In the genomic region with DNA sequence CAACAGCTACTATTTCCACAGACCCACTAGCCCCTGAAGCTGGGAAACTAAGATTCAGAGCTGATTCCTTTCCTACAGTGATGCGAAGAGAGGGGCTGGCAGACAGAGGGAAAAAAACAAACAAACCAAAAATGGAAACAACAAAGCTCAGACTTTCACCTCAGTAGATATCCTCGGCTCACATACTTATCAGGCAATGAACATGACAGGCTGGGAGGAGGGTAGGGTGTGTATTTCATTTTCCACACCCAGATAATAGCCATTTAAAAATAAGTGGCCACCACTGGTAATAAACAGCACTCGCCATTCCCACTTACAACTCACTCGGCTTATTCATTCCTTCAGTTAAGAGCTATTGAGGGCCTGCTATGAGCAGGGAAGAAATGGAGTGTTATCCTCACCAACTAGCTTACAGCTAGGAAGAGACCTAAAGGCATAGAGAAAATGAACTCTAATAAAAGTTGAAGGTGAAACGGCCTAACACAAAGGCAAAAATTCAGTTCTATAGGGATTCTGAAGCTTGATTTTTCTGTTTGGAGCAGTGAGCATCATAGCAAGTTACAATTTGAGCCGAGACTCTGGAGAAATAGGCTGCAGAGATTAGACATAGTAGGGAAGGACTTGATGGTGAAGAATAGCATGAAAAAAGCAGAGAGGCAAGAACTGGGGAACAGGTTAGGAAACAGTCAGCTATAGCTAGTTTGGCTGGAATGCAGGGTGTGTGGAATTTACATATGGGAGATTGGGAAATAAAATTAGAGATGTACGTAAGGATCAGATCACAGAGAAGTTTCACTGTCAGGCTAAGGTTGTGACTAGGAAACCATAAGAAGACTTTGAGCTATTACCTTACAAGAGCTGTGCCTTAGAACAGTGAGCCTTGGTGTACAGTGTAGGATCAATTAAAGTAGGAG, we compare ENCODE assay signal across 1 cellular context.
A peak's percentile ranks its signal among the peaks of the same experiment; 100 is the strongest.
TF ChIP-seq lines count a peak whose summit lies in the region.

No MANE protein-coding gene starts in this region.

TF ChIP-seq in HepG2, 621 proteins besides CTCF, POLR2A, EP300 and RAD21 (continued from another document and continues in another):
- TF ChIP-seq, protein P1, sequence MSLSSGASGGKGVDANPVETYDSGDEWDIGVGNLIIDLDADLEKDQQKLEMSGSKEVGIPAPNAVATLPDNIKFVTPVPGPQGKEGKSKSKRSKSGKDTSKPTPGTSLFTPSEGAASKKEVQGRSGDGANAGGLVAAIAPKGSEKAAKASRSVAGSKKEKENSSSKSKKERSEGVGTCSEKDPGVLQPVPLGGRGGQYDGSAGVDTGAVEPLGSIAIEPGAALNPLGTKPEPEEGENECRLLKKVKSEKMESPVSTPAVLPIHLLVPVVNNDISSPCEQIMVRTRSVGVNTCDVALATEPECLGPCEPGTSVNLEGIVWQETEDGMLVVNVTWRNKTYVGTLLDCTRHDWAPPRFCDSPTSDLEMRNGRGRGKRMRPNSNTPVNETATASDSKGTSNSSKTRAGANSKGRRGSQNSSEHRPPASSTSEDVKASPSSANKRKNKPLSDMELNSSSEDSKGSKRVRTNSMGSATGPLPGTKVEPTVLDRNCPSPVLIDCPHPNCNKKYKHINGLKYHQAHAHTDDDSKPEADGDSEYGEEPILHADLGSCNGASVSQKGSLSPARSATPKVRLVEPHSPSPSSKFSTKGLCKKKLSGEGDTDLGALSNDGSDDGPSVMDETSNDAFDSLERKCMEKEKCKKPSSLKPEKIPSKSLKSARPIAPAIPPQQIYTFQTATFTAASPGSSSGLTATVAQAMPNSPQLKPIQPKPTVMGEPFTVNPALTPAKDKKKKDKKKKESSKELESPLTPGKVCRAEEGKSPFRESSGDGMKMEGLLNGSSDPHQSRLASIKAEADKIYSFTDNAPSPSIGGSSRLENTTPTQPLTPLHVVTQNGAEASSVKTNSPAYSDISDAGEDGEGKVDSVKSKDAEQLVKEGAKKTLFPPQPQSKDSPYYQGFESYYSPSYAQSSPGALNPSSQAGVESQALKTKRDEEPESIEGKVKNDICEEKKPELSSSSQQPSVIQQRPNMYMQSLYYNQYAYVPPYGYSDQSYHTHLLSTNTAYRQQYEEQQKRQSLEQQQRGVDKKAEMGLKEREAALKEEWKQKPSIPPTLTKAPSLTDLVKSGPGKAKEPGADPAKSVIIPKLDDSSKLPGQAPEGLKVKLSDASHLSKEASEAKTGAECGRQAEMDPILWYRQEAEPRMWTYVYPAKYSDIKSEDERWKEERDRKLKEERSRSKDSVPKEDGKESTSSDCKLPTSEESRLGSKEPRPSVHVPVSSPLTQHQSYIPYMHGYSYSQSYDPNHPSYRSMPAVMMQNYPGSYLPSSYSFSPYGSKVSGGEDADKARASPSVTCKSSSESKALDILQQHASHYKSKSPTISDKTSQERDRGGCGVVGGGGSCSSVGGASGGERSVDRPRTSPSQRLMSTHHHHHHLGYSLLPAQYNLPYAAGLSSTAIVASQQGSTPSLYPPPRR (CRISPR knock-in tag; IDR thresholded peaks at IDR 0.05; ENCODE audit: borderline replicate concordance), result peak; percentile 50; the same call in 1 of the 2 replicates
- TF ChIP-seq, protein P2, sequence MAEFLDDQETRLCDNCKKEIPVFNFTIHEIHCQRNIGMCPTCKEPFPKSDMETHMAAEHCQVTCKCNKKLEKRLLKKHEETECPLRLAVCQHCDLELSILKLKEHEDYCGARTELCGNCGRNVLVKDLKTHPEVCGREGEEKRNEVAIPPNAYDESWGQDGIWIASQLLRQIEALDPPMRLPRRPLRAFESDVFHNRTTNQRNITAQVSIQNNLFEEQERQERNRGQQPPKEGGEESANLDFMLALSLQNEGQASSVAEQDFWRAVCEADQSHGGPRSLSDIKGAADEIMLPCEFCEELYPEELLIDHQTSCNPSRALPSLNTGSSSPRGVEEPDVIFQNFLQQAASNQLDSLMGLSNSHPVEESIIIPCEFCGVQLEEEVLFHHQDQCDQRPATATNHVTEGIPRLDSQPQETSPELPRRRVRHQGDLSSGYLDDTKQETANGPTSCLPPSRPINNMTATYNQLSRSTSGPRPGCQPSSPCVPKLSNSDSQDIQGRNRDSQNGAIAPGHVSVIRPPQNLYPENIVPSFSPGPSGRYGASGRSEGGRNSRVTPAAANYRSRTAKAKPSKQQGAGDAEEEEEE (CRISPR knock-in tag; IDR thresholded peaks at IDR 0.05; ENCODE audit: borderline replicate concordance), result no peak
- TF ChIP-seq BCL6 (CRISPR knock-in tag; IDR thresholded peaks at IDR 0.05), result peak; percentile 60
- no peak; the same call in 1 of the 2 replicates for TF ChIP-seq JUNB (CRISPR knock-in tag; IDR thresholded peaks at IDR 0.05; ENCODE audit: borderline replicate concordance)
- TF ChIP-seq, protein P3, sequence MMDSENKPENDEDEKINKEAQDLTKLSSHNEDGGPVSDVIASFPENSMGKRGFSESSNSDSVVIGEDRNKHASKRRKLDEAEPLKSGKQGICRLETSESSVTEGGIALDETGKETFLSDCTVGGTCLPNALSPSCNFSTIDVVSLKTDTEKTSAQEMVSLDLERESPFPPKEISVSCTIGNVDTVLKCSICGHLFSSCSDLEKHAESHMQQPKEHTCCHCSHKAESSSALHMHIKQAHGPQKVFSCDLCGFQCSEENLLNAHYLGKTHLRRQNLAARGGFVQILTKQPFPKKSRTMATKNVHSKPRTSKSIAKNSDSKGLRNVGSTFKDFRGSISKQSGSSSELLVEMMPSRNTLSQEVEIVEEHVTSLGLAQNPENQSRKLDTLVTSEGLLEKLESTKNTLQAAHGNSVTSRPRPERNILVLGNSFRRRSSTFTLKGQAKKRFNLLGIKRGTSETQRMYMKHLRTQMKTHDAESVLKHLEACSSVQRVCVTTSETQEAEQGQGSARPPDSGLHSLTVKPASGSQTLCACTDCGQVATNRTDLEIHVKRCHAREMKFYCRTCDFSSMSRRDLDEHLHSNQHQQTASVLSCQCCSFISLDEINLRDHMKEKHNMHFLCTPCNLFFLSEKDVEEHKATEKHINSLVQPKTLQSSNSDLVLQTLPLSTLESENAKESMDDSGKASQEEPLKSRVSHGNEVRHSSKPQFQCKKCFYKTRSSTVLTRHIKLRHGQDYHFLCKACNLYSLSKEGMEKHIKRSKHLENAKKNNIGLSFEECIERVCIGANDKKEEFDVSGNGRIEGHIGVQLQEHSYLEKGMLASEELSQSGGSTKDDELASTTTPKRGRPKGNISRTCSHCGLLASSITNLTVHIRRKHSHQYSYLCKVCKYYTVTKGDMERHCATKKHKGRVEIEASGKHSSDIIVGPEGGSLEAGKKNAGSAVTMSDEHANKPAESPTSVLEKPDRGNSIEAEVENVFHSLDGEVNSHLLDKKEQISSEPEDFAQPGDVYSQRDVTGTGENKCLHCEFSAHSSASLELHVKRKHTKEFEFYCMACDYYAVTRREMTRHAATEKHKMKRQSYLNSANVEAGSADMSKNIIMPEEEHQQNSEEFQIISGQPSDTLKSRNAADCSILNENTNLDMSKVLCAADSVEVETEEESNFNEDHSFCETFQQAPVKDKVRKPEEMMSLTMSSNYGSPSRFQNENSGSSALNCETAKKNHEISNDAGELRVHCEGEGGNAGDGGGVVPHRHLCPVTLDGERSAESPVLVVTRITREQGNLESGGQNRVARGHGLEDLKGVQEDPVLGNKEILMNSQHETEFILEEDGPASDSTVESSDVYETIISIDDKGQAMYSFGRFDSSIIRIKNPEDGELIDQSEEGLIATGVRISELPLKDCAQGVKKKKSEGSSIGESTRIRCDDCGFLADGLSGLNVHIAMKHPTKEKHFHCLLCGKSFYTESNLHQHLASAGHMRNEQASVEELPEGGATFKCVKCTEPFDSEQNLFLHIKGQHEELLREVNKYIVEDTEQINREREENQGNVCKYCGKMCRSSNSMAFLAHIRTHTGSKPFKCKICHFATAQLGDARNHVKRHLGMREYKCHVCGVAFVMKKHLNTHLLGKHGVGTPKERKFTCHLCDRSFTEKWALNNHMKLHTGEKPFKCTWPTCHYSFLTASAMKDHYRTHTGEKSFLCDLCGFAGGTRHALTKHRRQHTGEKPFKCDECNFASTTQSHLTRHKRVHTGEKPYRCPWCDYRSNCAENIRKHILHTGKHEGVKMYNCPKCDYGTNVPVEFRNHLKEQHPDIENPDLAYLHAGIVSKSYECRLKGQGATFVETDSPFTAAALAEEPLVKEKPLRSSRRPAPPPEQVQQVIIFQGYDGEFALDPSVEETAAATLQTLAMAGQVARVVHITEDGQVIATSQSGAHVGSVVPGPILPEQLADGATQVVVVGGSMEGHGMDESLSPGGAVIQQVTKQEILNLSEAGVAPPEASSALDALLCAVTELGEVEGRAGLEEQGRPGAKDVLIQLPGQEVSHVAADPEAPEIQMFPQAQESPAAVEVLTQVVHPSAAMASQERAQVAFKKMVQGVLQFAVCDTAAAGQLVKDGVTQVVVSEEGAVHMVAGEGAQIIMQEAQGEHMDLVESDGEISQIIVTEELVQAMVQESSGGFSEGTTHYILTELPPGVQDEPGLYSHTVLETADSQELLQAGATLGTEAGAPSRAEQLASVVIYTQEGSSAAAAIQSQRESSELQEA (CRISPR knock-in tag; IDR thresholded peaks at IDR 0.05; ENCODE audit: not compliant biosample characterization), result no peak
- TF ChIP-seq SNAI1 (CRISPR knock-in tag; IDR thresholded peaks at IDR 0.05; ENCODE audit: borderline replicate concordance), result no peak
- peak; percentile 39 for TF ChIP-seq NFIC (IDR thresholded peaks at IDR 0.05; ENCODE audit: low read length)
- TF ChIP-seq ZNF446 (CRISPR knock-in tag; IDR thresholded peaks at IDR 0.05), result no peak
- TF ChIP-seq ZNF549 (CRISPR knock-in tag; IDR thresholded peaks at IDR 0.05), result no peak
- no peak for TF ChIP-seq PHB2 (IDR thresholded peaks at IDR 0.05; ENCODE audit: partially characterized antibody)
- TF ChIP-seq MTF2 (CRISPR knock-in tag; IDR thresholded peaks at IDR 0.05; ENCODE audit: borderline replicate concordance), result no peak
- no peak for TF ChIP-seq ZNF720 (CRISPR knock-in tag; IDR thresholded peaks at IDR 0.05)
- TF ChIP-seq YEATS4 (CRISPR knock-in tag; IDR thresholded peaks at IDR 0.05; ENCODE audit: borderline replicate concordance), result peak; percentile 4; the same call in 1 of the 2 replicates
- TF ChIP-seq, protein P4, sequence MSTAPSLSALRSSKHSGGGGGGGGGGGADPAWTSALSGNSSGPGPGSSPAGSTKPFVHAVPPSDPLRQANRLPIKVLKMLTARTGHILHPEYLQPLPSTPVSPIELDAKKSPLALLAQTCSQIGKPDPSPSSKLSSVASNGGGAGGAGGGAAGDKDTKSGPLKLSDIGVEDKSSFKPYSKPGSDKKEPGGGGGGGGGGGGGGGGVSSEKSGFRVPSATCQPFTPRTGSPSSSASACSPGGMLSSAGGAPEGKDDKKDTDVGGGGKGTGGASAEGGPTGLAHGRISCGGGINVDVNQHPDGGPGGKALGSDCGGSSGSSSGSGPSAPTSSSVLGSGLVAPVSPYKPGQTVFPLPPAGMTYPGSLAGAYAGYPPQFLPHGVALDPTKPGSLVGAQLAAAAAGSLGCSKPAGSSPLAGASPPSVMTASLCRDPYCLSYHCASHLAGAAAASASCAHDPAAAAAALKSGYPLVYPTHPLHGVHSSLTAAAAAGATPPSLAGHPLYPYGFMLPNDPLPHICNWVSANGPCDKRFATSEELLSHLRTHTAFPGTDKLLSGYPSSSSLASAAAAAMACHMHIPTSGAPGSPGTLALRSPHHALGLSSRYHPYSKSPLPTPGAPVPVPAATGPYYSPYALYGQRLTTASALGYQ (CRISPR knock-in tag; IDR thresholded peaks at IDR 0.05), result 0 out of 2 replicates have a peak, but pooled peaks have one; percentile 2
- TF ChIP-seq, protein P5, sequence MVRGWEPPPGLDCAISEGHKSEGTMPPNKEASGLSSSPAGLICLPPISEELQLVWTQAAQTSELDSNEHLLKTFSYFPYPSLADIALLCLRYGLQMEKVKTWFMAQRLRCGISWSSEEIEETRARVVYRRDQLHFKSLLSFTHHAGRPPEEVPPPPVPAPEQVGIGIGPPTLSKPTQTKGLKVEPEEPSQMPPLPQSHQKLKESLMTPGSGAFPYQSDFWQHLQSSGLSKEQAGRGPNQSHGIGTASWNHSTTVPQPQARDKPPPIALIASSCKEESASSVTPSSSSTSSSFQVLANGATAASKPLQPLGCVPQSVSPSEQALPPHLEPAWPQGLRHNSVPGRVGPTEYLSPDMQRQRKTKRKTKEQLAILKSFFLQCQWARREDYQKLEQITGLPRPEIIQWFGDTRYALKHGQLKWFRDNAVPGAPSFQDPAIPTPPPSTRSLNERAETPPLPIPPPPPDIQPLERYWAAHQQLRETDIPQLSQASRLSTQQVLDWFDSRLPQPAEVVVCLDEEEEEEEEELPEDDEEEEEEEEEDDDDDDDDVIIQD (CRISPR knock-in tag; IDR thresholded peaks at IDR 0.05; ENCODE audit: low read depth), result peak; percentile 34
- TF ChIP-seq, protein P6, sequence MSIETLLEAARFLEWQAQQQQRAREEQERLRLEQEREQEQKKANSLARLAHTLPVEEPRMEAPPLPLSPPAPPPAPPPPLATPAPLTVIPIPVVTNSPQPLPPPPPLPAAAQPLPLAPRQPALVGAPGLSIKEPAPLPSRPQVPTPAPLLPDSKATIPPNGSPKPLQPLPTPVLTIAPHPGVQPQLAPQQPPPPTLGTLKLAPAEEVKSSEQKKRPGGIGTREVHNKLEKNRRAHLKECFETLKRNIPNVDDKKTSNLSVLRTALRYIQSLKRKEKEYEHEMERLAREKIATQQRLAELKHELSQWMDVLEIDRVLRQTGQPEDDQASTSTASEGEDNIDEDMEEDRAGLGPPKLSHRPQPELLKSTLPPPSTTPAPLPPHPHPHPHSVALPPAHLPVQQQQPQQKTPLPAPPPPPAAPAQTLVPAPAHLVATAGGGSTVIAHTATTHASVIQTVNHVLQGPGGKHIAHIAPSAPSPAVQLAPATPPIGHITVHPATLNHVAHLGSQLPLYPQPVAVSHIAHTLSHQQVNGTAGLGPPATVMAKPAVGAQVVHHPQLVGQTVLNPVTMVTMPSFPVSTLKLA (IDR thresholded peaks at IDR 0.05), result no peak
- TF ChIP-seq SRSF1 (optimal IDR thresholded peaks at IDR 0.05; ENCODE audit: low read depth, low read length), result no peak
- TF ChIP-seq ZNF766 (CRISPR knock-in tag; IDR thresholded peaks at IDR 0.05; ENCODE audit: borderline replicate concordance), result peak; percentile 30; the same call in 1 of the 2 replicates
- TF ChIP-seq ZNF792 (CRISPR knock-in tag; IDR thresholded peaks at IDR 0.05), result peak; percentile 62; the same call in 1 of the 2 replicates
- no peak for TF ChIP-seq ZNF350 (CRISPR knock-in tag; IDR thresholded peaks at IDR 0.05; ENCODE audit: borderline replicate concordance, low read depth)
- TF ChIP-seq SOX13 (IDR thresholded peaks at IDR 0.05), result no peak
- peak in 1 of 2 experiments; percentile 53; a peak in 1 of 4 replicates for TF ChIP-seq SOX13 (CRISPR knock-in tag; conservative IDR thresholded peaks at IDR 0.05 in 1 of 2, IDR thresholded peaks at IDR 0.05 in 1 of 2)
- no peak for TF ChIP-seq NFE2L2 (IDR thresholded peaks at IDR 0.05; ENCODE audit: low read length)
- TF ChIP-seq, protein P7, sequence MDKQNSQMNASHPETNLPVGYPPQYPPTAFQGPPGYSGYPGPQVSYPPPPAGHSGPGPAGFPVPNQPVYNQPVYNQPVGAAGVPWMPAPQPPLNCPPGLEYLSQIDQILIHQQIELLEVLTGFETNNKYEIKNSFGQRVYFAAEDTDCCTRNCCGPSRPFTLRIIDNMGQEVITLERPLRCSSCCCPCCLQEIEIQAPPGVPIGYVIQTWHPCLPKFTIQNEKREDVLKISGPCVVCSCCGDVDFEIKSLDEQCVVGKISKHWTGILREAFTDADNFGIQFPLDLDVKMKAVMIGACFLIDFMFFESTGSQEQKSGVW (CRISPR knock-in tag; IDR thresholded peaks at IDR 0.05; ENCODE audit: borderline replicate concordance), result no peak
- 0 out of 2 replicates have a peak, but pooled peaks have one; percentile 15 for TF ChIP-seq CCDC6 (CRISPR knock-in tag; IDR thresholded peaks at IDR 0.05)
